ENCODE assay signal across 12 cellular contexts in genomic region chr12:98464155-98464554, GRCh38. TPM values are rescaled to one million over a fixed set of nuclear protein-coding genes. Genes with fewer than 3 reads are reported as not detected.
DNase-seq lines count a peak whose midpoint lies in the region; ATAC-seq and TF ChIP-seq lines count a peak whose summit lies in the region.
"Had no signal": no experiment of that assay in that cellular context is flagged by ENCODE, and none has a peak within 500 bp of the region (broad histone marks: within the 10 kb centered on the region; RNA-seq: fewer than 3 reads in every experiment).

No MANE protein-coding gene starts in this region.

- ATAC-seq in stimulated activated naive CD8-positive, alpha-beta T cell treated with anti-CD3 and anti-CD28 coated beads, Interleukin-15, Interleukin-2, amounts not matched to agents 100 U/mL and 50 U/mL, for 24 hours, result peak; percentile 53
- no peak for ATAC-seq in GM19023 (IDR thresholded peaks at IDR 0.05; ENCODE audit: unreplicated experiment)
- ATAC-seq: PC-3 had no signal

- peak; percentile 18 for DNase-seq in activated CD4-positive, alpha-beta memory T cell treated with anti-CD3 and anti-CD28 coated beads for 36 hours
- no peak for DNase-seq in activated CD4-positive, alpha-beta memory T cell treated with anti-CD3 and anti-CD28 coated beads, Interleukin-2, amount 10 ng/mL, durations not matched to agents 7 days and 5 days
- DNase-seq in SIG-M5 treated with dmso at 0.1 percent for 504 hours (lab: John Stamatoyannopoulos, UW; ENCODE audit: unreplicated experiment) (peak; percentile 98), epithelial cell of esophagus (ENCODE audit: low read depth) (peak; percentile 53), AG08396 (ENCODE audit: low spot score) (no peak)
- DNase-seq in stimulated activated naive CD8-positive, alpha-beta T cell treated with anti-CD3 and anti-CD28 coated beads, Interleukin-15, Interleukin-2, amounts not matched to agents 100 U/mL and 50 U/mL, for 24 hours, result no peak
- DNase-seq in effector CD4-positive, alpha-beta T cell, result no peak
- DNase-seq: activated CD4-positive, alpha-beta T cell treated with anti-CD3 and anti-CD28 coated beads, Interleukin-2, amount 10 ng/mL, durations not matched to agents 7 days and 5 days; activated gamma-delta T cell; PC-3 had no signal

- peaks cover 32% of the 10 kb centered on the region for H3K4me1 Mint-ChIP-seq in activated CD4-positive, alpha-beta memory T cell treated with anti-CD3 and anti-CD28 coated beads for 36 hours (ENCODE audit: low read depth)
- peaks cover 21% of the 10 kb centered on the region for H3K4me1 Mint-ChIP-seq in activated CD4-positive, alpha-beta memory T cell treated with anti-CD3 and anti-CD28 coated beads, Interleukin-2, amount 10 ng/mL, durations not matched to agents 7 days and 5 days
- H3K4me1 Mint-ChIP-seq: activated CD4-positive, alpha-beta T cell treated with anti-CD3 and anti-CD28 coated beads, Interleukin-2, amount 10 ng/mL, durations not matched to agents 7 days and 5 days; neural progenitor cell had no signal

- H3K36me3 Mint-ChIP-seq in activated CD4-positive, alpha-beta memory T cell treated with anti-CD3 and anti-CD28 coated beads for 36 hours, result no peaks in the 10 kb centered on the region
- H3K36me3 Mint-ChIP-seq in activated CD4-positive, alpha-beta memory T cell treated with anti-CD3 and anti-CD28 coated beads, Interleukin-2, amount 10 ng/mL, durations not matched to agents 7 days and 5 days (ENCODE audit: low read depth), result no peaks in the 10 kb centered on the region
- H3K36me3 Mint-ChIP-seq: neural progenitor cell had no signal

- no peak overlapping the region for H3K27ac Mint-ChIP-seq in activated CD4-positive, alpha-beta memory T cell treated with anti-CD3 and anti-CD28 coated beads for 36 hours
- no peak overlapping the region for H3K27ac Mint-ChIP-seq in activated CD4-positive, alpha-beta memory T cell treated with anti-CD3 and anti-CD28 coated beads, Interleukin-2, amount 10 ng/mL, durations not matched to agents 7 days and 5 days
- H3K27ac Mint-ChIP-seq: activated CD4-positive, alpha-beta T cell treated with anti-CD3 and anti-CD28 coated beads, Interleukin-2, amount 10 ng/mL, durations not matched to agents 7 days and 5 days; neural progenitor cell had no signal

- no peaks in the 10 kb centered on the region for H3K9me3 Mint-ChIP-seq in activated CD4-positive, alpha-beta memory T cell treated with anti-CD3 and anti-CD28 coated beads for 36 hours
- H3K9me3 Mint-ChIP-seq in activated CD4-positive, alpha-beta memory T cell treated with anti-CD3 and anti-CD28 coated beads, Interleukin-2, amount 10 ng/mL, durations not matched to agents 7 days and 5 days, result no peaks in the 10 kb centered on the region
- H3K9me3 Mint-ChIP-seq: activated CD4-positive, alpha-beta T cell treated with anti-CD3 and anti-CD28 coated beads, Interleukin-2, amount 10 ng/mL, durations not matched to agents 7 days and 5 days; neural progenitor cell had no signal

- POLR2A ChIA-PET in activated CD4-positive, alpha-beta memory T cell treated with anti-CD3 and anti-CD28 coated beads for 36 hours (lab: Charles Lee), result no interaction called here
- POLR2A ChIA-PET in activated CD4-positive, alpha-beta memory T cell treated with anti-CD3 and anti-CD28 coated beads, Interleukin-2, amount 10 ng/mL, durations not matched to agents 7 days and 5 days (lab: Charles Lee), result no interaction called here

- H3K4me3 Mint-ChIP-seq in activated CD4-positive, alpha-beta memory T cell treated with anti-CD3 and anti-CD28 coated beads for 36 hours, result no peak overlapping the region
- no peak overlapping the region for H3K4me3 Mint-ChIP-seq in activated CD4-positive, alpha-beta memory T cell treated with anti-CD3 and anti-CD28 coated beads, Interleukin-2, amount 10 ng/mL, durations not matched to agents 7 days and 5 days
- H3K4me3 Mint-ChIP-seq: activated CD4-positive, alpha-beta T cell treated with anti-CD3 and anti-CD28 coated beads, Interleukin-2, amount 10 ng/mL, durations not matched to agents 7 days and 5 days; neural progenitor cell had no signal

- TF ChIP-seq CTCF in epithelial cell of esophagus (IDR thresholded peaks at IDR 0.05; ENCODE audit: insufficient read depth, low read depth, low read length, missing control alignments), result no peak

- H3K4me3 ChIP-seq in epithelial cell of esophagus (ENCODE audit: low read length), result no peak overlapping the region
- H3K4me3 ChIP-seq: neural progenitor cell had no signal

- peaks cover 4% of the 10 kb centered on the region for H3K27me3 Mint-ChIP-seq in activated CD4-positive, alpha-beta memory T cell treated with anti-CD3 and anti-CD28 coated beads for 36 hours
- H3K27me3 Mint-ChIP-seq in activated CD4-positive, alpha-beta memory T cell treated with anti-CD3 and anti-CD28 coated beads, Interleukin-2, amount 10 ng/mL, durations not matched to agents 7 days and 5 days, result no peaks in the 10 kb centered on the region

- CTCF ChIA-PET in activated CD4-positive, alpha-beta memory T cell treated with anti-CD3 and anti-CD28 coated beads for 36 hours (lab: Charles Lee), result no interaction called here
- CTCF ChIA-PET in activated CD4-positive, alpha-beta memory T cell treated with anti-CD3 and anti-CD28 coated beads, Interleukin-2, amount 10 ng/mL, durations not matched to agents 7 days and 5 days (lab: Charles Lee), result no interaction called here

- intact Hi-C loops in activated CD4-positive, alpha-beta memory T cell treated with anti-CD3 and anti-CD28 coated beads for 36 hours (cut with micrococcal nuclease), result loop anchor here (1.0 kb wide), 1 partner anchor 11 kb away; no protein-coding TSS in a partner anchor

RNA-seq across cellular contexts. Expression of gene TMPO, which starts 51.2 kb away (rescaled TPM):
- total RNA-seq in activated CD4-positive, alpha-beta memory T cell treated with anti-CD3 and anti-CD28 coated beads for 36 hours, result 100 to 1,000 TPM; 371 to 375 TPM
- 100 to 1,000 TPM; 315 to 320 TPM for total RNA-seq in activated CD4-positive, alpha-beta memory T cell treated with anti-CD3 and anti-CD28 coated beads, Interleukin-2, amount 10 ng/mL, durations not matched to agents 7 days and 5 days

Comparison
In these comparisons a context has a peak if more than half of its experiments do, and no peak if none do; other contexts are left out.
1. DNase-seq: peak in activated CD4-positive, alpha-beta memory T cell treated with anti-CD3 and anti-CD28 coated beads for 36 hours (single experiment), SIG-M5 treated with dmso at 0.1 percent for 504 hours (single experiment) and epithelial cell of esophagus (single experiment); none in activated CD4-positive, alpha-beta memory T cell treated with anti-CD3 and anti-CD28 coated beads, Interleukin-2, amount 10 ng/mL, durations not matched to agents 7 days and 5 days (single experiment), stimulated activated naive CD8-positive, alpha-beta T cell treated with anti-CD3 and anti-CD28 coated beads, Interleukin-15, Interleukin-2, amounts not matched to agents 100 U/mL and 50 U/mL, for 24 hours (single experiment), effector CD4-positive, alpha-beta T cell (single experiment) and AG08396 (single experiment).